In the genomic region with DNA sequence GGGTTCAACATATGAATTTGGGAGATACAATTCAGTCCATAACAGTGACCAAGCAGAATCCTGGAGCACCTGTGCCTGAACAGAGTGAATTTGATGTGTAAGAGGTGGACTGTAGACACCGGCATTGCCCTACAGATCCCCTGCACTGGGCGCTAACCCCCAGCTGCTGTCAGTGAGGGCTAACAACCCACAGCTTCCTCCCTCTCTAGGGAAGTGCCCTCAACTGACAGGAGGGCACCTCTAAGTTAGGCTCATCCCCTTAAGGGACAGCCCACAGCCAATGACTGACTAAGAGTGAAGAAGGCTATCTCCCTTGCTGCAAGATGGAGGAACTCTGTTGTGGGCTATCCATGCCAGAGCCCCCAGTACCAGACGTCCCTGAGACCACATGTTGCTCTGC, we compare ENCODE assay signal across 21 cellular contexts. TPM values are rescaled to one million over a fixed set of nuclear protein-coding genes. Genes with fewer than 3 reads are reported as not detected.
DNase-seq lines count a peak whose midpoint lies in the region; ATAC-seq and TF ChIP-seq lines count a peak whose summit lies in the region.
"Had no signal": no experiment of that assay in that cellular context is flagged by ENCODE, and none has a peak within 500 bp of the region (broad histone marks: within the 10 kb centered on the region; RNA-seq: fewer than 3 reads in every experiment).

No MANE protein-coding gene starts in this region.

- intact Hi-C loops in naive thymus-derived CD4-positive, alpha-beta T cell (cut with micrococcal nuclease) = no loop called here

- DNase-seq in Karpas-422 (peak; percentile 22), NOMO-1 treated with dmso at 0.1 percent for 144 hours (lab: John Stamatoyannopoulos, UW; ENCODE audit: unreplicated experiment) (peak; percentile 38), RWPE1 (ENCODE audit: low spot score) (no peak)
- DNase-seq in naive thymus-derived CD4-positive, alpha-beta T cell = no peak
- no peak for DNase-seq in activated CD8-positive, alpha-beta memory T cell treated with anti-CD3 and anti-CD28 coated beads, Interleukin-2, amount 50 U/mL, for 48 hours
- DNase-seq: Calu3; CD4-positive, alpha-beta T cell; DMS79 treated with DMSO at 0.1 percent for 48 hours; GDM1; GOT3; NCI-H1417; NCI-H2029 treated with DMSO at 0.1 percent for 48 hours; NCI-H510A; NCI-H82; OCI-M1 had no signal

- CTCF ChIA-PET in naive thymus-derived CD4-positive, alpha-beta T cell (lab: Charles Lee) = no interaction called here
- CTCF ChIA-PET in RWPE1 (lab: Yijun Ruan, JAX) = interaction anchor here (0.7 kb wide), 1 partner anchor 16 kb away, joined by 7 read pairs; no protein-coding TSS in a partner anchor

- no peak overlapping the region for H3K4me3 ChIP-seq in BLaER1
- H3K4me3 ChIP-seq in Karpas-422 (ENCODE audit: low read length) = no peak overlapping the region
- no peak overlapping the region for H3K4me3 ChIP-seq in naive thymus-derived CD4-positive, alpha-beta T cell (ENCODE audit: low read length)
- H3K4me3 ChIP-seq: K562 had no signal

- peaks cover 0 to 2% (median 0%) of the 10 kb centered on the region in 11 donors for H3K9me3 Mint-ChIP-seq in naive thymus-derived CD4-positive, alpha-beta T cell
- H3K9me3 Mint-ChIP-seq: CD4-positive, alpha-beta T cell had no signal

- H3K9ac ChIP-seq in BLaER1 (no peak overlapping the region), Karpas-422 (ENCODE audit: low read length) (no peak overlapping the region)

- H3K4me2 ChIP-seq in BLaER1 (peak overlapping the region; percentile 68), Karpas-422 (ENCODE audit: low read depth, low read length, poor library complexity, severe bottlenecking) (no peak overlapping the region)

- H3K36me3 ChIP-seq in BLaER1 = no peaks in the 10 kb centered on the region
- H3K36me3 ChIP-seq in Karpas-422 (ENCODE audit: insufficient read depth, low read length) = no peaks in the 10 kb centered on the region
- H3K36me3 ChIP-seq in naive thymus-derived CD4-positive, alpha-beta T cell (ENCODE audit: control insufficient read depth in 2 of 3, insufficient read depth in 3 of 3, low read length in 3 of 3) = no peaks in the 10 kb centered on the region

- H4K20me1 ChIP-seq in BLaER1 = no peaks in the 10 kb centered on the region
- no peaks in the 10 kb centered on the region for H4K20me1 ChIP-seq in Karpas-422 (ENCODE audit: insufficient read depth, low read depth, low read length)

- H3K36me3 Mint-ChIP-seq in naive thymus-derived CD4-positive, alpha-beta T cell = no peaks in the 10 kb centered on the region

- H3K4me1 Mint-ChIP-seq in naive thymus-derived CD4-positive, alpha-beta T cell = peaks cover 0 to 4% (median 0%) of the 10 kb centered on the region in 7 donors

- TF ChIP-seq CTCF in RWPE1 (conservative IDR thresholded peaks at IDR 0.05; ENCODE audit: low read depth) = no peak

- H3K27ac ChIP-seq in BLaER1 (no peak overlapping the region), Karpas-422 (ENCODE audit: low read length) (no peak overlapping the region), RWPE1 (no peak overlapping the region)
- no peak overlapping the region for H3K27ac ChIP-seq in naive thymus-derived CD4-positive, alpha-beta T cell (ENCODE audit: low read depth, low read length)

- H3K4me1 ChIP-seq in BLaER1 = peaks cover 20% of the 10 kb centered on the region
- no peaks in the 10 kb centered on the region for H3K4me1 ChIP-seq in Karpas-422 (ENCODE audit: low read length)
- no peaks in the 10 kb centered on the region for H3K4me1 ChIP-seq in naive thymus-derived CD4-positive, alpha-beta T cell (ENCODE audit: control insufficient read depth in 2 of 2, insufficient read depth in 2 of 2, low read length in 2 of 2)

- H3K27ac Mint-ChIP-seq in naive thymus-derived CD4-positive, alpha-beta T cell = no peak overlapping the region
- H3K27ac Mint-ChIP-seq: CD4-positive, alpha-beta T cell had no signal

- H3K79me2 ChIP-seq in Karpas-422 (ENCODE audit: low read length) = no peaks in the 10 kb centered on the region

- peak; percentile 58 for ATAC-seq in naive thymus-derived CD4-positive, alpha-beta T cell
- ATAC-seq in HG03108 (IDR thresholded peaks at IDR 0.05; ENCODE audit: unreplicated experiment) = no peak
- no peak for ATAC-seq in GM21447 (IDR thresholded peaks at IDR 0.05; ENCODE audit: unreplicated experiment)
- ATAC-seq: K562 had no signal

- no peak overlapping the region for H3K4me3 Mint-ChIP-seq in naive thymus-derived CD4-positive, alpha-beta T cell
- H3K4me3 Mint-ChIP-seq: CD4-positive, alpha-beta T cell had no signal

- H3K27me3 Mint-ChIP-seq in naive thymus-derived CD4-positive, alpha-beta T cell = peaks cover 12 to 34% (median 14%) of the 10 kb centered on the region in 5 donors

- peaks cover 16% of the 10 kb centered on the region for H3K9me3 ChIP-seq in BLaER1
- no peaks in the 10 kb centered on the region for H3K9me3 ChIP-seq in Karpas-422 (ENCODE audit: low read length)
- H3K9me3 ChIP-seq in naive thymus-derived CD4-positive, alpha-beta T cell (ENCODE audit: control insufficient read depth in 2 of 3, low read length in 3 of 3) = no peaks in the 10 kb centered on the region

- POLR2A ChIA-PET in naive thymus-derived CD4-positive, alpha-beta T cell (lab: Charles Lee) = no interaction called here
- POLR2A ChIA-PET in RWPE1 (lab: Yijun Ruan, JAX; ENCODE audit: low non-redundant PET) = no interaction called here

- H2AFZ ChIP-seq in Karpas-422 (ENCODE audit: low read length) = no peak overlapping the region

- H3K9me2 ChIP-seq in Karpas-422 (replicated peaks; ENCODE audit: insufficient read depth, low read length) = no peaks in the 10 kb centered on the region

- H3K27me3 ChIP-seq in BLaER1 = no peaks in the 10 kb centered on the region
- no peaks in the 10 kb centered on the region for H3K27me3 ChIP-seq in Karpas-422 (ENCODE audit: low read length)
- H3K27me3 ChIP-seq in naive thymus-derived CD4-positive, alpha-beta T cell (ENCODE audit: control insufficient read depth in 2 of 2, insufficient read depth in 2 of 2, low read length in 2 of 2) = no peaks in the 10 kb centered on the region

RNA-seq across cellular contexts. Expression of a gene that starts 15.3 kb away (rescaled TPM):
- not detected in 2 replicates for total RNA-seq in Karpas-422 (2014; rRNA removed; shearing (Covaris generic); ENCODE audit: low replicate concordance)
- not detected for total RNA-seq in naive thymus-derived CD4-positive, alpha-beta T cell
- polyA plus RNA-seq in naive thymus-derived CD4-positive, alpha-beta T cell = not detected
- total RNA-seq: CD4-positive, alpha-beta T cell; K562; MCF 10A; SK-MEL-5 had no signal
- polyA plus RNA-seq: K562 had no signal

RNA-seq across cellular contexts. Expression of a gene that starts 31.9 kb away (rescaled TPM):
- total RNA-seq in Karpas-422 (2014; rRNA removed; shearing (Covaris generic); ENCODE audit: low replicate concordance) = not detected in 2 replicates
- total RNA-seq in naive thymus-derived CD4-positive, alpha-beta T cell = not detected
- not detected for polyA plus RNA-seq in naive thymus-derived CD4-positive, alpha-beta T cell
- total RNA-seq: Calu3; CD4-positive, alpha-beta T cell; K562; MCF 10A; SK-MEL-5 had no signal
- polyA plus RNA-seq: K562 had no signal

RNA-seq across cellular contexts. Expression of a gene that starts 50.5 kb away (rescaled TPM):
- not detected in 2 replicates for total RNA-seq in Karpas-422 (2014; rRNA removed; shearing (Covaris generic); ENCODE audit: low replicate concordance)
- total RNA-seq in naive thymus-derived CD4-positive, alpha-beta T cell = not detected
- polyA plus RNA-seq in naive thymus-derived CD4-positive, alpha-beta T cell = not detected
- total RNA-seq: Calu3; CD4-positive, alpha-beta T cell; K562; MCF 10A; SK-MEL-5 had no signal
- polyA plus RNA-seq: K562 had no signal

Comparison
In these comparisons a context has a peak if more than half of its experiments do, and no peak if none do; other contexts are left out.
1. DNase-seq: peak in Karpas-422 (single experiment) and NOMO-1 treated with dmso at 0.1 percent for 144 hours (single experiment); none in naive thymus-derived CD4-positive, alpha-beta T cell (0 of 9), RWPE1 (single experiment) and activated CD8-positive, alpha-beta memory T cell treated with anti-CD3 and anti-CD28 coated beads, Interleukin-2, amount 50 U/mL, for 48 hours (single experiment).